In genomic region chr1:27605796-27606707, GRCh38 we compare ENCODE assay signal across 8 cellular contexts. TPM values are rescaled to one million over a fixed set of nuclear protein-coding genes. Genes with fewer than 3 reads are reported as not detected.
DNase-seq lines count a peak whose midpoint lies in the region; ATAC-seq and TF ChIP-seq lines count a peak whose summit lies in the region.

No MANE protein-coding gene starts in this region.

- H3K27ac Mint-ChIP-seq in activated CD8-positive, alpha-beta memory T cell treated with anti-CD3 and anti-CD28 coated beads, Interleukin-2, amount 10 ng/mL, durations not matched to agents 7 days and 5 days, result peak overlapping the region; percentile 69
- H3K27ac Mint-ChIP-seq in neural crest cell (ENCODE audit: unreplicated experiment), result peak overlapping the region; percentile 96

- H3K9me3 Mint-ChIP-seq in activated CD8-positive, alpha-beta memory T cell treated with anti-CD3 and anti-CD28 coated beads, Interleukin-2, amount 10 ng/mL, durations not matched to agents 7 days and 5 days (ENCODE audit: low read depth), result no peaks in the 10 kb centered on the region
- no peaks in the 10 kb centered on the region for H3K9me3 Mint-ChIP-seq in neural crest cell

- DNase-seq in H7, result peak; percentile 78
- peak; percentile 72 for DNase-seq in NCI-H82 treated with DMSO at 0.1 percent for 48 hours (lab: John Stamatoyannopoulos, UW; ENCODE audit: unreplicated experiment)
- DNase-seq in activated CD8-positive, alpha-beta memory T cell treated with anti-CD3 and anti-CD28 coated beads, Interleukin-2, amount 10 ng/mL, durations not matched to agents 7 days and 5 days, result peak; percentile 72
- peak; percentile 57 for DNase-seq in epithelial cell of esophagus (ENCODE audit: low read depth)
- peak; percentile 62 for DNase-seq in neural crest cell (ENCODE audit: low read depth, low spot score)
- no peak for DNase-seq in NCI-H774 (lab: John Stamatoyannopoulos, UW)

- H3K4me1 ChIP-seq in BLaER1, result peaks cover 74% of the 10 kb centered on the region

- peaks cover 24% of the 10 kb centered on the region for H3K4me1 Mint-ChIP-seq in activated CD8-positive, alpha-beta memory T cell treated with anti-CD3 and anti-CD28 coated beads, Interleukin-2, amount 10 ng/mL, durations not matched to agents 7 days and 5 days
- peaks cover 11% of the 10 kb centered on the region for H3K4me1 Mint-ChIP-seq in neural crest cell

- no peak overlapping the region for H3K4me3 ChIP-seq in BLaER1
- 0 out of 2 replicates have a peak overlapping the region, but pooled peaks have one; percentile 8 for H3K4me3 ChIP-seq in H7 (ENCODE audit: insufficient read depth, low read depth, low read length)
- no peak overlapping the region for H3K4me3 ChIP-seq in epithelial cell of esophagus (ENCODE audit: low read length)

- H4K20me1 ChIP-seq in BLaER1, result peaks cover 16% of the 10 kb centered on the region

- H3K36me3 ChIP-seq in BLaER1, result no peaks in the 10 kb centered on the region
- no peaks in the 10 kb centered on the region; the same call in 1 of the 2 replicates for H3K36me3 ChIP-seq in H7 (replicated peaks; ENCODE audit: control insufficient read depth, insufficient read depth, low read length)

- peak overlapping the region; percentile 78 for H3K27ac ChIP-seq in BLaER1

- no peak for ATAC-seq in activated CD8-positive, alpha-beta memory T cell treated with anti-CD3 and anti-CD28 coated beads, Interleukin-2, amount 10 ng/mL, durations not matched to agents 7 days and 5 days
- ATAC-seq in HG03196 (IDR thresholded peaks at IDR 0.05; ENCODE audit: unreplicated experiment), result no peak

- peak; percentile 94 for TF ChIP-seq CTCF in epithelial cell of esophagus (IDR thresholded peaks at IDR 0.05; ENCODE audit: insufficient read depth, low read depth, low read length, missing control alignments)
- TF ChIP-seq CTCF in neural crest cell (conservative IDR thresholded peaks at IDR 0.05), result peak; percentile 95

- CTCF ChIA-PET in activated CD8-positive, alpha-beta memory T cell treated with anti-CD3 and anti-CD28 coated beads, Interleukin-2, amount 10 ng/mL, durations not matched to agents 7 days and 5 days (lab: Charles Lee), result interaction anchor here (0.6 to 23.8 kb wide), 48 partner anchors 12 to 310 kb away, joined by 3 to 536 read pairs (median 5); partner anchors contain the start of genes GPR3, IFI6 and SYTL1

- H3K27me3 Mint-ChIP-seq in activated CD8-positive, alpha-beta memory T cell treated with anti-CD3 and anti-CD28 coated beads, Interleukin-2, amount 10 ng/mL, durations not matched to agents 7 days and 5 days, result no peaks in the 10 kb centered on the region
- peaks cover 2% of the 10 kb centered on the region for H3K27me3 Mint-ChIP-seq in neural crest cell (ENCODE audit: low read depth)

- H3K9ac ChIP-seq in BLaER1, result peak overlapping the region; percentile 57

- H3K27me3 ChIP-seq in BLaER1, result no peaks in the 10 kb centered on the region
- H3K27me3 ChIP-seq in H7 (ENCODE audit: control insufficient read depth, insufficient read depth, low read length), result no peaks in the 10 kb centered on the region; the same call in 1 of the 2 replicates

- H3K36me3 Mint-ChIP-seq in activated CD8-positive, alpha-beta memory T cell treated with anti-CD3 and anti-CD28 coated beads, Interleukin-2, amount 10 ng/mL, durations not matched to agents 7 days and 5 days, result no peaks in the 10 kb centered on the region
- H3K36me3 Mint-ChIP-seq in neural crest cell (ENCODE audit: low read depth), result no peaks in the 10 kb centered on the region

- H3K4me3 Mint-ChIP-seq in activated CD8-positive, alpha-beta memory T cell treated with anti-CD3 and anti-CD28 coated beads, Interleukin-2, amount 10 ng/mL, durations not matched to agents 7 days and 5 days, result no peak overlapping the region
- H3K4me3 Mint-ChIP-seq in neural crest cell, result peak overlapping the region; percentile 93

- H3K9me3 ChIP-seq in BLaER1, result no peaks in the 10 kb centered on the region

- peak overlapping the region; percentile 80 for H3K4me2 ChIP-seq in BLaER1

RNA-seq across cellular contexts. Expression of gene AHDC1, which starts 2.1 kb away (rescaled TPM):
- 8.8 and 11.2 TPM in 2 replicates for total RNA-seq in H7 (2014; rRNA removed; shearing (Covaris generic))
- total RNA-seq in activated CD8-positive, alpha-beta memory T cell treated with anti-CD3 and anti-CD28 coated beads, Interleukin-2, amount 10 ng/mL, durations not matched to agents 7 days and 5 days, result 10 to 100 TPM; 15.8 to 18.5 TPM
- 50.1 and 54.8 TPM in 2 replicates for total RNA-seq in neural crest cell

RNA-seq across cellular contexts. Expression of gene FGR, which starts 28.9 kb away (rescaled TPM):
- total RNA-seq in H7 (2014; rRNA removed; shearing (Covaris generic)), result 0.07 and 0.30 TPM in 2 replicates
- 1 to 10 TPM in 1 of 2 experiments, under 1 TPM in 1; 0.30 to 1.8 TPM for total RNA-seq in activated CD8-positive, alpha-beta memory T cell treated with anti-CD3 and anti-CD28 coated beads, Interleukin-2, amount 10 ng/mL, durations not matched to agents 7 days and 5 days
- not detected in 2 replicates for total RNA-seq in neural crest cell
